8 cellular contexts compared by ENCODE assay signal in the genomic region with DNA sequence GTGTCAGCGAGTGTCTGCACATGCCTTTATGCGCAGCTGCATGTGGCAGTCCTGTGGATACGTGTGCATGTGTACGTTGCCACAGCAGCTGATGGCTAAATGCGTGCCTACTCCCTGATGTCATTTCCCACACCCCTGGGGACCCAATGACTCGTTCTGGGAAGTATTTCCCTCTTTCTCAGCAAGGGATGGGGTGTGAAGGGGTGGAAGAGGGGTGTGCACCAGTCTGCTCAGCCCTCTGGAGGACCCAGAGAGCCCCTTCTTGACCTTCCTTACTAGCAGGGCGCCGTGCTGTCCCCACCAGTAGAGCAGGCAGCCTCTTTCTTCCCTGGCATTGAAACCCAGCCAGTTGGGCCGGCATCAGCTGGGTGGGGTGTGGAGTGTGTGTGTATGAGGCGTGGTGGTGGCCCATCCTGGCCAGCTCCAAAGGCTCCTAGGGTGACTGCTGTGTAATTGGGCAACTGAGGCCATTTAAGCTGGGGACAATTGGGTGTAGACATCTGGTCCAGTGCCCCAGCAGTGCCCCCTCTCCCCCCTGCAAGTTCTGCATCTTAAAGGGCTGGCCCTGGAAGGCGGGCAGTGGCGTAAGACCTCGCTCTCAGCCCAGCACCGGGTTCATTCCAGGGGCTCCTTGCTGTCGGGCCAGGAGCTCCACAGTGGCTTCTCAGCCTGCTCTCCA. TPM values are rescaled to one million over a fixed set of nuclear protein-coding genes. Genes with fewer than 3 reads are reported as not detected.
DNase-seq lines count a peak whose midpoint lies in the region; ATAC-seq, FAIRE-seq and TF ChIP-seq lines count a peak whose summit lies in the region.

No MANE protein-coding gene starts in this region.

- H3K9ac ChIP-seq in astrocyte (ENCODE audit: low read length) = peak overlapping the region; percentile 82

- peak; percentile 100 for FAIRE-seq in astrocyte (lab: Jason Lieb, UNC)

- no peak for TF ChIP-seq EP300 in suprapubic skin (IDR thresholded peaks at IDR 0.05)

- no peak overlapping the region for H2AFZ ChIP-seq in astrocyte (ENCODE audit: low read depth, low read length)

- H3K27me3 ChIP-seq in astrocyte (ENCODE audit: insufficient read depth, low read length) (no peaks in the 10 kb centered on the region), suprapubic skin (no peaks in the 10 kb centered on the region)

- H4K20me1 ChIP-seq in astrocyte (ENCODE audit: insufficient read depth, low read length) = no peaks in the 10 kb centered on the region

- H3K4me3 Mint-ChIP-seq in astrocyte (ENCODE audit: unreplicated experiment) (no peak overlapping the region), T-helper 17 cell (no peak overlapping the region)
- no peak overlapping the region for H3K4me3 Mint-ChIP-seq in activated T-cell treated with anti-CD3 and anti-CD28 coated beads, Interleukin-2, amount 50 U/mL, for 24 hours

- H3K4me1 ChIP-seq in astrocyte (ENCODE audit: insufficient read depth, low read length) (peaks cover 42% of the 10 kb centered on the region), suprapubic skin (peaks cover 89% of the 10 kb centered on the region)

- H3K36me3 ChIP-seq in astrocyte (ENCODE audit: insufficient read depth, low read length) = no peaks in the 10 kb centered on the region
- H3K36me3 ChIP-seq in suprapubic skin = no peaks in the 10 kb centered on the region

- H3K27ac Mint-ChIP-seq in astrocyte (ENCODE audit: unreplicated experiment) = peak overlapping the region; percentile 98
- H3K27ac Mint-ChIP-seq in activated T-cell treated with anti-CD3 and anti-CD28 coated beads, Interleukin-2, amount 50 U/mL, for 24 hours = no peak overlapping the region
- no peak overlapping the region for H3K27ac Mint-ChIP-seq in T-helper 17 cell

- peak overlapping the region; percentile 57 for H3K4me2 ChIP-seq in astrocyte (ENCODE audit: low read length)

- 12% methylated on average over 9 of the region's 15 CpGs for WGBS in suprapubic skin

- no peak for ATAC-seq in GM21786 (IDR thresholded peaks at IDR 0.05; ENCODE audit: unreplicated experiment)
- ATAC-seq in T-helper 17 cell = no peak

- H3K4me1 Mint-ChIP-seq in astrocyte (ENCODE audit: low read depth, unreplicated experiment) (peaks cover 36% of the 10 kb centered on the region), T-helper 17 cell (no peaks in the 10 kb centered on the region)
- H3K4me1 Mint-ChIP-seq in activated T-cell treated with anti-CD3 and anti-CD28 coated beads, Interleukin-2, amount 50 U/mL, for 24 hours (ENCODE audit: low read depth) = no peaks in the 10 kb centered on the region

- H3K4me3 ChIP-seq in astrocyte (ENCODE audit: insufficient read depth, low read depth, low read length) (no peak overlapping the region), suprapubic skin (no peak overlapping the region)

- TF ChIP-seq CTCF in astrocyte (IDR thresholded peaks at IDR 0.05; ENCODE audit: insufficient read depth, low read depth, low read length) (no peak), suprapubic skin (IDR thresholded peaks at IDR 0.05) (no peak), GM10266 (IDR thresholded peaks at IDR 0.05; ENCODE audit: control insufficient read depth, insufficient read depth, low read depth, missing control alignments) (no peak)

- no peak for TF ChIP-seq POLR2A in suprapubic skin (IDR thresholded peaks at IDR 0.05)

- H3K27me3 Mint-ChIP-seq in astrocyte (ENCODE audit: low read depth, unreplicated experiment) (no peaks in the 10 kb centered on the region), T-helper 17 cell (no peaks in the 10 kb centered on the region)
- no peaks in the 10 kb centered on the region for H3K27me3 Mint-ChIP-seq in activated T-cell treated with anti-CD3 and anti-CD28 coated beads, Interleukin-2, amount 50 U/mL, for 24 hours

- H3K27ac ChIP-seq in astrocyte (ENCODE audit: low read depth, low read length) (peak overlapping the region; percentile 97), suprapubic skin (peak overlapping the region; percentile 93)

- no peaks in the 10 kb centered on the region for H3K9me3 Mint-ChIP-seq in astrocyte (ENCODE audit: unreplicated experiment)
- no peaks in the 10 kb centered on the region for H3K9me3 Mint-ChIP-seq in activated T-cell treated with anti-CD3 and anti-CD28 coated beads, Interleukin-2, amount 50 U/mL, for 24 hours

- DNase-seq in HS-5 (ENCODE audit: low read depth) (peak; percentile 98), astrocyte (ENCODE audit: low read depth) (peak; percentile 99), iPS-NIHi11 (ENCODE audit: low spot score) (peak; percentile 49), suprapubic skin (ENCODE audit: low spot score in 2 of 2) (peak; percentile 92 to 93), T-helper 17 cell (no peak), GM10266 (ENCODE audit: extremely low spot score) (no peak)
- DNase-seq in activated T-cell treated with anti-CD3 and anti-CD28 coated beads, Interleukin-2, amount 50 U/mL, for 24 hours = no peak

- H3K9me3 ChIP-seq in astrocyte (ENCODE audit: insufficient read depth, low read depth, low read length) (no peaks in the 10 kb centered on the region), suprapubic skin (no peaks in the 10 kb centered on the region), T-helper 17 cell (ENCODE audit: control insufficient read depth, low read length, poor library complexity, severe bottlenecking) (no peaks in the 10 kb centered on the region)

- H3K36me3 Mint-ChIP-seq in astrocyte (ENCODE audit: low read depth, unreplicated experiment) (peaks cover 8% of the 10 kb centered on the region), T-helper 17 cell (ENCODE audit: low read depth) (no peaks in the 10 kb centered on the region)
- no peaks in the 10 kb centered on the region for H3K36me3 Mint-ChIP-seq in activated T-cell treated with anti-CD3 and anti-CD28 coated beads, Interleukin-2, amount 50 U/mL, for 24 hours (ENCODE audit: low read depth)

- H3K79me2 ChIP-seq in astrocyte (ENCODE audit: insufficient read depth, low read length) = peaks cover 11% of the 10 kb centered on the region

RNA-seq across cellular contexts. Expression of a gene that starts 19.2 kb away (rescaled TPM):
- total RNA-seq in astrocyte = 22.3 and 25.6 TPM in 2 replicates
- total RNA-seq in suprapubic skin = 10 to 100 TPM; 32.1 to 59.7 (median 49.5) TPM
- total RNA-seq in T-helper 17 cell = 1 to 10 TPM; 1.7 to 1.8 TPM

RNA-seq across cellular contexts. Expression of a gene that starts 26.9 kb away (rescaled TPM):
- total RNA-seq in astrocyte (43.9 and 48.4 TPM in 2 replicates), suprapubic skin (100 to 1,000 TPM; 139 to 273 (median 180) TPM), T-helper 17 cell (10 to 100 TPM; 30.1 to 35.5 TPM)

RNA-seq across cellular contexts. Expression of a gene that starts 41.4 kb away (rescaled TPM):
- total RNA-seq in astrocyte (15.9 and 17.0 TPM in 2 replicates), suprapubic skin (10 to 100 TPM; 12.8 to 31.7 (median 17.5) TPM), T-helper 17 cell (10 to 100 TPM; 14.5 to 15.0 TPM)

RNA-seq across cellular contexts. Expression of a gene that starts 45.7 kb away (rescaled TPM):
- total RNA-seq in astrocyte (26.9 and 47.8 TPM in 2 replicates), suprapubic skin (10 to 100 TPM; 12.8 to 19.7 (median 14.0) TPM), T-helper 17 cell (under 1 TPM in 1 of 2 donors, not detected in 1; 0.08 TPM)

Comparison
In these comparisons a context has a peak if more than half of its experiments do, and no peak if none do; other contexts are left out.
1. DNase-seq: peak in HS-5 (single experiment), astrocyte (single experiment), iPS-NIHi11 (single experiment) and suprapubic skin (2 of 2); none in activated T-cell treated with anti-CD3 and anti-CD28 coated beads, Interleukin-2, amount 50 U/mL, for 24 hours (single experiment), T-helper 17 cell (0 of 3) and GM10266 (single experiment).